2 cellular contexts compared by ENCODE assay signal in genomic region chr17:17841620-17842025, GRCh38.
TF ChIP-seq lines count a peak whose summit lies in the region.

No MANE protein-coding gene starts in this region.

TF ChIP-seq in IMR-90, 13 proteins besides CTCF, POLR2A, EP300 and RAD21 (continued from another document):
- no peak for TF ChIP-seq USF2 (IDR thresholded peaks at IDR 0.05; ENCODE audit: low read depth, low read length)
- no peak for TF ChIP-seq FOS (IDR thresholded peaks at IDR 0.05; ENCODE audit: low read depth, low read length)
- TF ChIP-seq ELK1 (IDR thresholded peaks at IDR 0.05; ENCODE audit: borderline replicate concordance, low read depth, low read length) = no peak
- no peak for TF ChIP-seq SMC3 (IDR thresholded peaks at IDR 0.05; ENCODE audit: low read depth, low read length)
- no peak for TF ChIP-seq MXI1 (IDR thresholded peaks at IDR 0.05; ENCODE audit: borderline replicate concordance, low read depth, low read length)
TF ChIP-seq in IMR-90: peak in this region for 0.

TF ChIP-seq in SK-N-SH treated with all-trans-retinoic acid at 6 μM for 48 hours, 23 proteins besides CTCF, POLR2A, EP300 and RAD21 (continued from another document):
- TF ChIP-seq ZNF8 (CRISPR knock-in tag; IDR thresholded peaks at IDR 0.05) (no peak), ZNF70 (CRISPR knock-in tag; IDR thresholded peaks at IDR 0.05) (no peak), GLIS3 (CRISPR knock-in tag; IDR thresholded peaks at IDR 0.05) (no peak), OSR1 (CRISPR knock-in tag; IDR thresholded peaks at IDR 0.05) (no peak), ESRRG (CRISPR knock-in tag; IDR thresholded peaks at IDR 0.05) (no peak), ISL1 (CRISPR knock-in tag; IDR thresholded peaks at IDR 0.05) (no peak), TSHZ2 (CRISPR knock-in tag; IDR thresholded peaks at IDR 0.05) (no peak), ZC3H10 (CRISPR knock-in tag; IDR thresholded peaks at IDR 0.05) (no peak)
